In the genomic region with DNA sequence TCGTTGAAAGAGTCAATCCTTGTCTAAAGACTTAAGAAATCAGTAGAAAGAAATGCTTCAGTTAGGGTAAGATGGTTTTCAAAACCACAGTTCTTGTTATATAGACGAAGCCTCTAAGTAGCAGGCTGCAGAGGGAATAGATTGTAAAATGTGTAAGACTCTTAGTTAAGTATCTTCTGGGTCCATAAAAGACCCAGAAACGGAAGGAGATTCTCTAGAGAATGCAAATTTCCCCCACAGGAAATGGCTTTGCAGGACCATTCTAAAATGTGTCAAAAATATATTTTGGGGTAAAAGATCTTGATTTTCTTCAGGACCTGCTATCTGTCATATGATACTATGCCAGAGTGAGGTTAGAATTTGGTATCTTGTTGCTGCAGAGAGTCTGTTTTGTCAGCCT, we compare ENCODE assay signal across 29 cellular contexts. TPM values are rescaled to one million over a fixed set of nuclear protein-coding genes. Genes with fewer than 3 reads are reported as not detected.
"Had no signal": no experiment of that assay in that cellular context is flagged by ENCODE, and none has a peak within 500 bp of the region (broad histone marks: within the 10 kb centered on the region; RNA-seq: fewer than 3 reads in every experiment).

No MANE protein-coding gene starts in this region.

- H3K36me3 ChIP-seq: esophagus muscularis mucosa, gastrocnemius medialis, heart right ventricle, tibial nerve, upper lobe of right lung, vagina had no signal

- H3K27ac Mint-ChIP-seq: effector memory CD8-positive, alpha-beta T cell; stimulated activated naive B cell treated with anti-CD40 and anti-IgM and Interleukin-4, amounts not matched to agents 10 μg/mL and 1 μg/mL and 100 μg/mL, for 72 hours had no signal

- H3K4me3 ChIP-seq: esophagus muscularis mucosa, gastrocnemius medialis, heart right ventricle, testis, tibial nerve, upper lobe of right lung, vagina had no signal

- FAIRE-seq: islet of Langerhans had no signal

- H3K4me1 ChIP-seq: esophagus muscularis mucosa, gastrocnemius medialis, heart right ventricle, testis, tibial nerve, upper lobe of right lung, vagina had no signal

- H3K27ac ChIP-seq: epithelial cell of prostate, esophagus muscularis mucosa, gastrocnemius medialis, heart right ventricle, testis, tibial nerve, upper lobe of right lung, vagina had no signal

- H3K36me3 Mint-ChIP-seq: stimulated activated naive B cell treated with anti-CD40 and anti-IgM and Interleukin-4, amounts not matched to agents 10 μg/mL and 1 μg/mL and 100 μg/mL, for 72 hours had no signal

- H3K9me3 ChIP-seq: gastrocnemius medialis, testis, upper lobe of right lung, vagina had no signal

- ATAC-seq: effector memory CD8-positive, alpha-beta T cell; gastrocnemius medialis; heart right ventricle; naive thymus-derived CD8-positive, alpha-beta T cell; sciatic nerve; stimulated activated naive B cell treated with anti-CD40 and anti-IgM and Interleukin-4, amounts not matched to agents 10 μg/mL and 1 μg/mL and 100 μg/mL, for 72 hours; stimulated activated naive CD8-positive, alpha-beta T cell treated with anti-CD3 and anti-CD28 coated beads, Interleukin-15, amount 100 ng/mL, for 72 hours; upper lobe of right lung had no signal

- H3K27me3 Mint-ChIP-seq: effector memory CD8-positive, alpha-beta T cell; naive thymus-derived CD8-positive, alpha-beta T cell; stimulated activated naive B cell treated with anti-CD40 and anti-IgM and Interleukin-4, amounts not matched to agents 10 μg/mL and 1 μg/mL and 100 μg/mL, for 72 hours; stimulated activated naive CD8-positive, alpha-beta T cell treated with anti-CD3 and anti-CD28 coated beads, Interleukin-15, amount 100 ng/mL, for 72 hours had no signal

- H3K27me3 ChIP-seq: esophagus muscularis mucosa, gastrocnemius medialis, heart right ventricle, testis, tibial nerve, upper lobe of right lung, vagina had no signal

- DNase-seq: effector memory CD8-positive, alpha-beta T cell; gastrocnemius medialis; heart right ventricle; hypothalamus; kidney glomerular epithelial cell; naive thymus-derived CD8-positive, alpha-beta T cell; posterior cingulate gyrus; stimulated activated CD4-positive, alpha-beta T cell treated with anti-CD3 and anti-CD28 coated beads, Interleukin-2, amount 100 ng/mL, for 24 hours; stimulated activated CD4-positive, alpha-beta T cell treated with anti-CD3 and anti-CD28 coated beads, Interleukin-4, amount 100 ng/mL, for 4 hours; stimulated activated naive B cell treated with anti-CD40 and anti-IgM and Interleukin-4, amounts not matched to agents 10 μg/mL and 1 μg/mL and 100 μg/mL, for 72 hours; stimulated activated naive CD8-positive, alpha-beta T cell treated with anti-CD3 and anti-CD28 coated beads, Interleukin-15, amount 100 ng/mL, for 72 hours; testis; upper lobe of right lung had no signal

- H3K4me3 Mint-ChIP-seq: effector memory CD8-positive, alpha-beta T cell; stimulated activated naive B cell treated with anti-CD40 and anti-IgM and Interleukin-4, amounts not matched to agents 10 μg/mL and 1 μg/mL and 100 μg/mL, for 72 hours; stimulated activated naive CD8-positive, alpha-beta T cell treated with anti-CD3 and anti-CD28 coated beads, Interleukin-15, amount 100 ng/mL, for 72 hours had no signal

RNA-seq across cellular contexts. Expression of a gene that starts 13.4 kb away (rescaled TPM):
- total RNA-seq: esophagus muscularis mucosa; fibroblast of villous mesenchyme; gastrocnemius medialis; heart right ventricle; liver; lung microvascular endothelial cell; mesenteric fat pad; mononuclear cell; naive thymus-derived CD8-positive, alpha-beta T cell; osteocyte; pulmonary artery endothelial cell; sciatic nerve; skeletal muscle tissue; subcutaneous adipose tissue; testis; tibial nerve; upper lobe of right lung; vagina had no signal
- polyA plus RNA-seq: heart right ventricle; liver; naive thymus-derived CD8-positive, alpha-beta T cell; neural cell had no signal

RNA-seq across cellular contexts. Expression of a gene that starts 29.2 kb away (rescaled TPM):
- total RNA-seq: esophagus muscularis mucosa; fibroblast of villous mesenchyme; gastrocnemius medialis; heart right ventricle; liver; lung microvascular endothelial cell; mesenteric fat pad; naive thymus-derived CD8-positive, alpha-beta T cell; osteocyte; pulmonary artery endothelial cell; sciatic nerve; skeletal muscle tissue; subcutaneous adipose tissue; testis; tibial nerve; upper lobe of right lung; vagina had no signal
- polyA plus RNA-seq: heart right ventricle; liver; naive thymus-derived CD8-positive, alpha-beta T cell; neural cell had no signal

RNA-seq across cellular contexts. Expression of a gene that starts 40.7 kb away (rescaled TPM):
- total RNA-seq: esophagus muscularis mucosa; fibroblast of villous mesenchyme; gastrocnemius medialis; heart right ventricle; liver; lung microvascular endothelial cell; mesenteric fat pad; mononuclear cell; naive thymus-derived CD8-positive, alpha-beta T cell; osteocyte; pulmonary artery endothelial cell; sciatic nerve; skeletal muscle tissue; subcutaneous adipose tissue; tibial nerve; upper lobe of right lung; vagina had no signal
- polyA plus RNA-seq: heart right ventricle; liver; naive thymus-derived CD8-positive, alpha-beta T cell; neural cell had no signal

RNA-seq across cellular contexts. Expression of a gene that starts 54.8 kb away (rescaled TPM):
- total RNA-seq: esophagus muscularis mucosa; fibroblast of villous mesenchyme; gastrocnemius medialis; heart right ventricle; liver; lung microvascular endothelial cell; mesenteric fat pad; mononuclear cell; naive thymus-derived CD8-positive, alpha-beta T cell; osteocyte; pulmonary artery endothelial cell; sciatic nerve; skeletal muscle tissue; subcutaneous adipose tissue; testis; tibial nerve; upper lobe of right lung; vagina had no signal
- polyA plus RNA-seq: heart right ventricle; liver; naive thymus-derived CD8-positive, alpha-beta T cell; neural cell had no signal

RNA-seq across cellular contexts. Expression of a gene that starts 56.9 kb away (rescaled TPM):
- total RNA-seq: esophagus muscularis mucosa; fibroblast of villous mesenchyme; gastrocnemius medialis; heart right ventricle; liver; lung microvascular endothelial cell; mesenteric fat pad; naive thymus-derived CD8-positive, alpha-beta T cell; osteocyte; pulmonary artery endothelial cell; sciatic nerve; skeletal muscle tissue; subcutaneous adipose tissue; testis; tibial nerve; upper lobe of right lung; vagina had no signal
- polyA plus RNA-seq: heart right ventricle; liver; naive thymus-derived CD8-positive, alpha-beta T cell; neural cell had no signal
